1 cellular context compared by ENCODE assay signal in genomic region chr2:53509827-53510785, GRCh38.
TF ChIP-seq lines count a peak whose summit lies in the region.

No MANE protein-coding gene starts in this region.

TF ChIP-seq in HEK293, 187 proteins besides CTCF, POLR2A, EP300 and RAD21 (continued from another document):
- TF ChIP-seq BCL6B (tag by site-specific recombination; IDR thresholded peaks at IDR 0.05) = no peak
- TF ChIP-seq ZNF280D (tag by site-specific recombination; IDR thresholded peaks at IDR 0.05) = no peak
